Comparison of ENCODE assay signal across 12 cellular contexts in the genomic region with DNA sequence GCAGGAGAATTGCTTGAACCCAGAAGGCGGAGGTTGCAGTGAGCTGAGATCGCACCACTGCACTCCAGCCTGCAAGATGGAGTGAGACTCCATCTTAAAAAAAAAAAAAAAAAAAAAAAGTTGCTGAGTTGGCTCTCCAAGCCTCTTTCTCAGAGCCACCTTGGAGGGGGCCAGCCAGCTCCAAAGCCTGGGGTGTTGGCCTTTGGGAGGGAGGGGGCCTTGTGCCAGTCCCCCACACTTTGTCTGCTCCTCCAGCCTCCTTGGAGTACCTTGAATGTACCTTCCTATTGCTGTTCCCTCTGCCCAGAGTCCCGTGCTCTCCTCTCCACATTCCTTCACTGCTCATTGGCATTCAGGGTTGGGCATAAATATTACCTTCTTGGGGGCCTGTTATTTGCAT.
A peak's percentile ranks its signal among the peaks of the same experiment; 100 is the strongest.
DNase-seq lines count a peak whose midpoint lies in the region; ATAC-seq and TF ChIP-seq lines count a peak whose summit lies in the region.
"Had no signal": no experiment of that assay in that cellular context is flagged by ENCODE, and none has a peak within 500 bp of the region (broad histone marks: within the 10 kb centered on the region; RNA-seq: fewer than 3 reads in every experiment).

No MANE protein-coding gene starts in this region.

- peak overlapping the region; percentile 97 for H3K27ac Mint-ChIP-seq in central memory CD8-positive, alpha-beta T cell (ENCODE audit: low read depth)
- peak overlapping the region; percentile 94 to 96 for H3K27ac Mint-ChIP-seq in natural killer cell treated with Interleukin-12 subunit alpha and Interleukin-12 subunit beta and Interleukin-15 and Interleukin-18, amount 100 ng/mL, for 72 hours

- peaks cover 14% of the 10 kb centered on the region for H3K36me3 Mint-ChIP-seq in central memory CD8-positive, alpha-beta T cell (ENCODE audit: insufficient read depth)
- H3K36me3 Mint-ChIP-seq in natural killer cell treated with Interleukin-12 subunit alpha and Interleukin-12 subunit beta and Interleukin-15 and Interleukin-18, amount 100 ng/mL, for 72 hours: no peaks in the 10 kb centered on the region

- H3K4me3 ChIP-seq in heart right ventricle: no peak overlapping the region
- no peak overlapping the region for H3K4me3 ChIP-seq in aorta (ENCODE audit: low read length in 2 of 2)
- H3K4me3 ChIP-seq: breast epithelium had no signal

- no peaks in the 10 kb centered on the region for H3K27me3 ChIP-seq in heart right ventricle
- no peaks in the 10 kb centered on the region for H3K27me3 ChIP-seq in aorta (ENCODE audit: control insufficient read depth in 1 of 2, insufficient read depth in 2 of 2, low read length in 1 of 2)
- H3K27me3 ChIP-seq: breast epithelium had no signal

- H3K27me3 Mint-ChIP-seq in central memory CD8-positive, alpha-beta T cell: no peaks in the 10 kb centered on the region
- no peaks in the 10 kb centered on the region for H3K27me3 Mint-ChIP-seq in natural killer cell treated with Interleukin-12 subunit alpha and Interleukin-12 subunit beta and Interleukin-15 and Interleukin-18, amount 100 ng/mL, for 72 hours

- TF ChIP-seq CTCF in heart right ventricle (IDR thresholded peaks at IDR 0.05): no peak

- H3K9me3 Mint-ChIP-seq in central memory CD8-positive, alpha-beta T cell: no peaks in the 10 kb centered on the region
- H3K9me3 Mint-ChIP-seq in natural killer cell treated with Interleukin-12 subunit alpha and Interleukin-12 subunit beta and Interleukin-15 and Interleukin-18, amount 100 ng/mL, for 72 hours: no peaks in the 10 kb centered on the region

- H3K27ac ChIP-seq in heart right ventricle (peak overlapping the region in 9 of 10 donors; percentile 48 to 90 (median 86)), aorta (ENCODE audit: low read depth in 1 of 2, low read length in 2 of 2) (peak overlapping the region in 1 of 2 donors; percentile 7)
- H3K27ac ChIP-seq: epithelial cell of prostate had no signal

- ATAC-seq in heart right ventricle: no peak
- no peak for ATAC-seq in left ventricle myocardium superior
- no peak for ATAC-seq in central memory CD8-positive, alpha-beta T cell (replicated peaks; ENCODE audit: extremely low read depth, poor library complexity, severe bottlenecking)
- no peak for ATAC-seq in natural killer cell treated with Interleukin-12 subunit alpha and Interleukin-12 subunit beta and Interleukin-15 and Interleukin-18, amount 100 ng/mL, for 72 hours
- ATAC-seq in aorta (ENCODE audit: low FRiP score): no peak
- ATAC-seq in HG03135 (IDR thresholded peaks at IDR 0.05; ENCODE audit: unreplicated experiment): no peak

- intact Hi-C loops in heart right ventricle (cut with DNase I) (loop anchor here in 4 of 10 donors (2.0 to 10.0 kb wide), 4 partner anchors 55 to 145 kb away; partner anchors contain the start of gene GRK5 (in 3 of the 4)), left ventricle myocardium superior (cut with micrococcal nuclease) (no loop called here), aorta (cut with DNase I) (no loop called here)

- DNase-seq in heart right ventricle (no peak), left ventricle myocardium superior (no peak), aorta (peak; percentile 22 to 60), NCI-H2227 treated with DMSO at 0.1 percent for 48 hours (lab: John Stamatoyannopoulos, UW) (no peak), superior temporal gyrus (ENCODE audit: extremely low spot score) (no peak)
- no peak for DNase-seq in central memory CD8-positive, alpha-beta T cell (ENCODE audit: low spot score in 2 of 2)
- no peak for DNase-seq in natural killer cell treated with Interleukin-12 subunit alpha and Interleukin-12 subunit beta and Interleukin-15 and Interleukin-18, amount 100 ng/mL, for 72 hours (ENCODE audit: low spot score)
- DNase-seq: AML-193, T-helper 9 cell had no signal

- H3K4me1 ChIP-seq in heart right ventricle (peaks cover 29 to 93% (median 78%) of the 10 kb centered on the region in 9 donors), aorta (ENCODE audit: control insufficient read depth in 1 of 2, insufficient read depth in 2 of 2, low read length in 2 of 2) (no peaks in the 10 kb centered on the region)

- peaks cover 35% of the 10 kb centered on the region for H3K4me1 Mint-ChIP-seq in central memory CD8-positive, alpha-beta T cell
- H3K4me1 Mint-ChIP-seq in natural killer cell treated with Interleukin-12 subunit alpha and Interleukin-12 subunit beta and Interleukin-15 and Interleukin-18, amount 100 ng/mL, for 72 hours (ENCODE audit: low read depth in 2 of 2): peaks cover 58 to 63% of the 10 kb centered on the region in 2 donors

- peak overlapping the region; percentile 68 for H3K4me3 Mint-ChIP-seq in central memory CD8-positive, alpha-beta T cell
- H3K4me3 Mint-ChIP-seq in natural killer cell treated with Interleukin-12 subunit alpha and Interleukin-12 subunit beta and Interleukin-15 and Interleukin-18, amount 100 ng/mL, for 72 hours: peak overlapping the region; percentile 77

- no peaks in the 10 kb centered on the region for H3K9me3 ChIP-seq in heart right ventricle
- H3K9me3 ChIP-seq in aorta (ENCODE audit: control insufficient read depth, low read length): no peaks in the 10 kb centered on the region
- H3K9me3 ChIP-seq: breast epithelium had no signal

- H3K36me3 ChIP-seq in heart right ventricle: peaks cover 0 to 10% (median 0%) of the 10 kb centered on the region in 9 donors
- no peaks in the 10 kb centered on the region for H3K36me3 ChIP-seq in aorta (ENCODE audit: control insufficient read depth in 1 of 2, insufficient read depth in 2 of 2, low read length in 1 of 2)
- H3K36me3 ChIP-seq: breast epithelium had no signal

- WGBS in heart right ventricle, 2 donors: 92 to 94% methylated on average over 3 of the region's 3 CpGs
- WGBS in aorta, 2 donors: 75 to 81% methylated on average over 3 of the region's 3 CpGs

Comparison
In these comparisons a context has a peak if more than half of its experiments do, and no peak if none do; other contexts are left out.
1. DNase-seq: peak in aorta (2 of 2); none in heart right ventricle (0 of 2), left ventricle myocardium superior (single experiment), central memory CD8-positive, alpha-beta T cell (0 of 2), natural killer cell treated with Interleukin-12 subunit alpha and Interleukin-12 subunit beta and Interleukin-15 and Interleukin-18, amount 100 ng/mL, for 72 hours (single experiment), NCI-H2227 treated with DMSO at 0.1 percent for 48 hours (single experiment) and superior temporal gyrus (single experiment).